Comparison of ENCODE assay signal across 12 cellular contexts in genomic region chr18:37668971-37669747, GRCh38.
A peak's percentile ranks its signal among the peaks of the same experiment; 100 is the strongest.
DNase-seq lines count a peak whose midpoint lies in the region; ATAC-seq, FAIRE-seq and TF ChIP-seq lines count a peak whose summit lies in the region.
"Had no signal": no experiment of that assay in that cellular context is flagged by ENCODE, and none has a peak within 500 bp of the region (broad histone marks: within the 10 kb centered on the region; RNA-seq: fewer than 3 reads in every experiment).

No MANE protein-coding gene starts in this region.

- no peaks in the 10 kb centered on the region for H3K4me1 Mint-ChIP-seq in activated T-cell treated with anti-CD3 and anti-CD28 coated beads, Interleukin-2, amount 50 U/mL, for 72 hours (ENCODE audit: low read depth)

- no peaks in the 10 kb centered on the region for H3K4me1 ChIP-seq in heart left ventricle
- H3K4me1 ChIP-seq in NT2/D1 (ENCODE audit: insufficient read depth, insufficient read length): peaks cover 6% of the 10 kb centered on the region
- no peaks in the 10 kb centered on the region for H3K4me1 ChIP-seq in kidney (ENCODE audit: control insufficient read depth in 1 of 2, insufficient read depth in 1 of 2, low read depth in 1 of 2, low read length in 2 of 2)
- H3K4me1 ChIP-seq in gastrocnemius medialis: no peaks in the 10 kb centered on the region

- H3K27ac Mint-ChIP-seq in activated T-cell treated with anti-CD3 and anti-CD28 coated beads, Interleukin-2, amount 50 U/mL, for 72 hours: no peak overlapping the region

- 52 to 59% (median 54%) methylated on average over 15 of the region's 15 CpGs for WGBS in heart left ventricle, 4 donors

- TF ChIP-seq CTCF in heart left ventricle (IDR thresholded peaks at IDR 0.05) (no peak), kidney (IDR thresholded peaks at IDR 0.05; ENCODE audit: borderline replicate concordance, extremely low read depth, insufficient read depth) (no peak), gastrocnemius medialis (IDR thresholded peaks at IDR 0.05 in 4 of 5, conservative IDR thresholded peaks at IDR 0.05 in 1 of 5) (no peak)

- no peaks in the 10 kb centered on the region for H3K36me3 Mint-ChIP-seq in activated T-cell treated with anti-CD3 and anti-CD28 coated beads, Interleukin-2, amount 50 U/mL, for 72 hours (ENCODE audit: insufficient read depth in 2 of 2)

- intact Hi-C loops in Right ventricle myocardium inferior (cut with DNase I) (no loop called here), heart left ventricle (cut with DNase I) (no loop called here), kidney (cut with DNase I) (no loop called here), gastrocnemius medialis (cut with DNase I; ENCODE audit: low total_unique reads) (no loop called here)

- no peak overlapping the region for H3K27ac ChIP-seq in heart left ventricle
- H3K27ac ChIP-seq in kidney (ENCODE audit: low read depth in 2 of 2, low read length in 2 of 2): no peak overlapping the region
- H3K27ac ChIP-seq in gastrocnemius medialis: no peak overlapping the region

- H3K27me3 ChIP-seq in heart left ventricle: no peaks in the 10 kb centered on the region
- H3K27me3 ChIP-seq in NT2/D1 (ENCODE audit: insufficient read depth, insufficient read length): no peaks in the 10 kb centered on the region
- H3K27me3 ChIP-seq in gastrocnemius medialis: no peaks in the 10 kb centered on the region

- TF ChIP-seq POLR2A in heart left ventricle (IDR thresholded peaks at IDR 0.05) (no peak), gastrocnemius medialis (IDR thresholded peaks at IDR 0.05) (no peak)

- ATAC-seq in Right ventricle myocardium inferior (peak; percentile 28), heart left ventricle (no peak), gastrocnemius medialis (no peak), HG03108 (IDR thresholded peaks at IDR 0.05; ENCODE audit: unreplicated experiment) (no peak)
- no peak for ATAC-seq in activated T-cell treated with anti-CD3 and anti-CD28 coated beads, Interleukin-2, amount 50 U/mL, for 72 hours (replicated peaks in 1 of 2)
- ATAC-seq: HCT116 had no signal

- FAIRE-seq in kidney (lab: Jason Lieb, UNC): no peak
- FAIRE-seq: bronchial epithelial cell had no signal

- DNase-seq in Right ventricle myocardium inferior (ENCODE audit: missing footprints): no peak
- no peak for DNase-seq in heart left ventricle
- peak; percentile 60 for DNase-seq in NT2/D1 (ENCODE audit: low read depth, low spot score)
- DNase-seq in kidney: peak; percentile 41
- DNase-seq in gastrocnemius medialis: no peak
- no peak for DNase-seq in activated T-cell treated with anti-CD3 and anti-CD28 coated beads, Interleukin-2, amount 50 U/mL, for 72 hours
- no peak for DNase-seq in NCI-H1048 (lab: John Stamatoyannopoulos, UW)
- DNase-seq: activated CD4-positive, alpha-beta T cell treated with anti-CD3 and anti-CD28 coated beads, Interleukin-2, amount 50 U/mL, for 1 hour; activated effector memory CD4-positive, alpha-beta T cell treated with anti-CD3 and anti-CD28 coated beads, Interleukin-2, amount 50 U/mL, for 16 hours had no signal

- no peak overlapping the region for H3K9ac ChIP-seq in NT2/D1 (ENCODE audit: insufficient read length, low read depth)
- H3K9ac ChIP-seq in kidney (ENCODE audit: low read length in 2 of 2): no peak overlapping the region

- H3K4me3 Mint-ChIP-seq in activated T-cell treated with anti-CD3 and anti-CD28 coated beads, Interleukin-2, amount 50 U/mL, for 72 hours: no peak overlapping the region

- H3K27me3 Mint-ChIP-seq in activated T-cell treated with anti-CD3 and anti-CD28 coated beads, Interleukin-2, amount 50 U/mL, for 72 hours (ENCODE audit: low read depth): no peaks in the 10 kb centered on the region

- no peaks in the 10 kb centered on the region for H3K36me3 ChIP-seq in heart left ventricle
- H3K36me3 ChIP-seq in NT2/D1 (ENCODE audit: insufficient read depth, insufficient read length, low read length): no peaks in the 10 kb centered on the region
- H3K36me3 ChIP-seq in kidney (ENCODE audit: control insufficient read depth in 1 of 2, insufficient read depth in 2 of 2, low read length in 2 of 2): no peaks in the 10 kb centered on the region
- no peaks in the 10 kb centered on the region for H3K36me3 ChIP-seq in gastrocnemius medialis

- peaks cover 0 to 5% (median 0%) of the 10 kb centered on the region in 12 donors for H3K9me3 ChIP-seq in heart left ventricle
- H3K9me3 ChIP-seq in NT2/D1 (ENCODE audit: insufficient read depth, low read length): no peaks in the 10 kb centered on the region
- no peaks in the 10 kb centered on the region for H3K9me3 ChIP-seq in kidney (ENCODE audit: control insufficient read depth in 1 of 2, low read length in 2 of 2)
- H3K9me3 ChIP-seq in gastrocnemius medialis: no peaks in the 10 kb centered on the region

- in situ Hi-C loops in gastrocnemius medialis (cut with MboI; ENCODE audit: low sequenced_read_pairs in 4 of 4): no loop called here

- no peak overlapping the region for H3K4me3 ChIP-seq in heart left ventricle
- no peak overlapping the region for H3K4me3 ChIP-seq in NT2/D1 (ENCODE audit: insufficient read length, low read depth)
- no peak overlapping the region for H3K4me3 ChIP-seq in kidney (ENCODE audit: low read length in 2 of 2)
- no peak overlapping the region for H3K4me3 ChIP-seq in gastrocnemius medialis

- peaks cover 2 to 4% of the 10 kb centered on the region in 2 donors for H3K9me3 Mint-ChIP-seq in activated T-cell treated with anti-CD3 and anti-CD28 coated beads, Interleukin-2, amount 50 U/mL, for 72 hours

Comparison
In these comparisons a context has a peak if more than half of its experiments do, and no peak if none do; other contexts are left out.
1. DNase-seq: peak in NT2/D1 (single experiment) and kidney (single experiment); none in Right ventricle myocardium inferior (single experiment), heart left ventricle (0 of 5), gastrocnemius medialis (0 of 2), activated T-cell treated with anti-CD3 and anti-CD28 coated beads, Interleukin-2, amount 50 U/mL, for 72 hours (0 of 2) and NCI-H1048 (single experiment).